ENCODE assay signal across 8 cellular contexts in the genomic region with DNA sequence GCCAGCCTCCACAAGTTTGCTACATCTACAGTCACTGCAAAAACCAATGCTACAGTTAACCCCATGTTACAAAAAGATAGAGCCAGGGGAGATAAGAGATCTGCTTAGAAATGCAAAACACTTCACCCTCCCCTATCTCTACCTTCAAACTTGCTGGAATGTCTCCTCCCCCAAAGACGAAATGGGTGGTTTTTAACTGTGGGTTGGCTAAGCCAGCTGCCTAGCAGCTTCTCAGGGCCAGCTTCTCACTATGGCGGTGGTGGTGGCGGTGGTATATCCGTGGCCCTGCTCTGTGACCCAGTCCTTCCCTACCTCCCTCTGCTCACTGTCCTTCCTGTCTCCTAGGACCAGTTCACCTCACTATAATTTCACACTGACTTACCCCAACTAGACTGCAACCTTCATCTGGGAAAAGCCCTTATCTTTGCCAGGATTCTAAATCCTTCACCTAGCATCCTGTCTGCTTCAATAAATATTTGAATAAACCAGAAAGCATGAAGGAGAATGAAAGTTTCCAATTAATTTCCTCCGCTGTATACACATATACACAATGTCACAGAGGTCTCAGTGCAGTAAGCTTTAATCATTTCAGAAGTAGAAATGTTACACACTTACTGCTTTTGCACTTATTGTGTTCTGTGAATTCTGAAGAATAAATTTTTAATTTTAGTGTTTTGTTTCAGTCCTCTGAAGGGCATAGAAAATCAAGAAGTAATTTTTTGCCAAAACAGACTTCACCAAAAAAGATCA. TPM values are rescaled to one million over a fixed set of nuclear protein-coding genes. Genes with fewer than 3 reads are reported as not detected.
DNase-seq lines count a peak whose midpoint lies in the region; ATAC-seq and TF ChIP-seq lines count a peak whose summit lies in the region.

No MANE protein-coding gene starts in this region.

- peaks cover 4% of the 10 kb centered on the region for H3K9me3 Mint-ChIP-seq in activated naive CD4-positive, alpha-beta T cell treated with anti-CD3 and anti-CD28 coated beads, Interleukin-2, amount 50 U/mL, for 24 hours

- DNase-seq in GM12865 (ENCODE audit: low read depth): peak; percentile 79
- peak; percentile 91 for DNase-seq in Karpas-422
- no peak for DNase-seq in NCI-H2029 (lab: John Stamatoyannopoulos, UW)
- DNase-seq in WERI-Rb-1: no peak
- DNase-seq in NCI-H146 treated with DMSO at 0.1 percent for 48 hours (lab: John Stamatoyannopoulos, UW; ENCODE audit: unreplicated experiment): no peak

- peak overlapping the region; percentile 86 for H3K27ac Mint-ChIP-seq in activated naive CD4-positive, alpha-beta T cell treated with anti-CD3 and anti-CD28 coated beads, Interleukin-2, amount 50 U/mL, for 24 hours

- H3K9ac ChIP-seq in Karpas-422 (ENCODE audit: low read length): peak overlapping the region; percentile 66

- H3K36me3 ChIP-seq in Karpas-422 (ENCODE audit: insufficient read depth, low read length) (no peaks in the 10 kb centered on the region; the same call in 1 of the 2 replicates), thymus (ENCODE audit: control insufficient read depth, insufficient read depth) (no peaks in the 10 kb centered on the region), WERI-Rb-1 (no peaks in the 10 kb centered on the region)

- H3K4me1 Mint-ChIP-seq in activated naive CD4-positive, alpha-beta T cell treated with anti-CD3 and anti-CD28 coated beads, Interleukin-2, amount 50 U/mL, for 24 hours: peaks cover 64% of the 10 kb centered on the region

- peak; percentile 64 for ATAC-seq in GM21717 (IDR thresholded peaks at IDR 0.05; ENCODE audit: unreplicated experiment)

- no peaks in the 10 kb centered on the region for H3K9me2 ChIP-seq in Karpas-422 (replicated peaks; ENCODE audit: insufficient read depth, low read length)

- H2AFZ ChIP-seq in Karpas-422 (ENCODE audit: low read length): no peak overlapping the region

- no peak for TF ChIP-seq CTCF in GM12865 (IDR thresholded peaks at IDR 0.05; ENCODE audit: insufficient read depth, low read depth, low read length, missing control alignments)
- no peak for TF ChIP-seq CTCF in WERI-Rb-1 (IDR thresholded peaks at IDR 0.05; ENCODE audit: low read depth, low read length)

- no peaks in the 10 kb centered on the region for H3K27me3 Mint-ChIP-seq in activated naive CD4-positive, alpha-beta T cell treated with anti-CD3 and anti-CD28 coated beads, Interleukin-2, amount 50 U/mL, for 24 hours

- peaks cover 3% of the 10 kb centered on the region for H3K36me3 Mint-ChIP-seq in activated naive CD4-positive, alpha-beta T cell treated with anti-CD3 and anti-CD28 coated beads, Interleukin-2, amount 50 U/mL, for 24 hours

- peak overlapping the region; percentile 77 for H3K4me2 ChIP-seq in Karpas-422 (ENCODE audit: low read depth, low read length, poor library complexity, severe bottlenecking)

- H3K4me3 ChIP-seq in GM12865 (ENCODE audit: low read depth, low read length): peak overlapping the region; percentile 13
- peak overlapping the region; percentile 50 for H3K4me3 ChIP-seq in Karpas-422 (ENCODE audit: low read length)
- H3K4me3 ChIP-seq in thymus (ENCODE audit: low read length): no peak overlapping the region
- H3K4me3 ChIP-seq in WERI-Rb-1 (ENCODE audit: low read depth, low read length): no peak overlapping the region

- H3K27ac ChIP-seq in Karpas-422 (ENCODE audit: low read length): peak overlapping the region; percentile 98
- peak overlapping the region; percentile 58 for H3K27ac ChIP-seq in thymus (ENCODE audit: low read depth)
- no peak overlapping the region for H3K27ac ChIP-seq in WERI-Rb-1

- H4K20me1 ChIP-seq in Karpas-422 (ENCODE audit: insufficient read depth, low read depth, low read length): no peaks in the 10 kb centered on the region

- H3K4me1 ChIP-seq in Karpas-422 (ENCODE audit: low read length) (peaks cover 58% of the 10 kb centered on the region), thymus (ENCODE audit: control insufficient read depth, insufficient read depth, low read length) (peaks cover 8% of the 10 kb centered on the region)

- WGBS in thymus: 18% methylated on average over 5 of the region's 5 CpGs

- H3K27me3 ChIP-seq in Karpas-422 (ENCODE audit: low read length): no peaks in the 10 kb centered on the region
- H3K27me3 ChIP-seq in thymus (ENCODE audit: control insufficient read depth, insufficient read depth): no peaks in the 10 kb centered on the region
- no peaks in the 10 kb centered on the region for H3K27me3 ChIP-seq in WERI-Rb-1 (ENCODE audit: insufficient read depth, low read depth, severe bottlenecking)

- H3K4me3 Mint-ChIP-seq in activated naive CD4-positive, alpha-beta T cell treated with anti-CD3 and anti-CD28 coated beads, Interleukin-2, amount 50 U/mL, for 24 hours: peak overlapping the region; percentile 62

- H3K9me3 ChIP-seq in Karpas-422 (ENCODE audit: low read length): no peaks in the 10 kb centered on the region
- no peaks in the 10 kb centered on the region for H3K9me3 ChIP-seq in thymus (ENCODE audit: control insufficient read depth)
- H3K9me3 ChIP-seq in WERI-Rb-1 (ENCODE audit: severe bottlenecking): no peaks in the 10 kb centered on the region

- peaks cover 51% of the 10 kb centered on the region for H3K79me2 ChIP-seq in Karpas-422 (ENCODE audit: low read length)

RNA-seq across cellular contexts. Expression of a gene that starts 46.3 kb away (rescaled TPM):
- 72.0 and 79.6 TPM in 2 replicates for total RNA-seq in Karpas-422 (2014; rRNA removed; shearing (Covaris generic); ENCODE audit: low replicate concordance)
- polyA plus RNA-seq in thymus: 27.4 TPM

Comparison
In these comparisons a context has a peak if more than half of its experiments do, and no peak if none do; other contexts are left out.
1. DNase-seq: peak in GM12865 (single experiment) and Karpas-422 (single experiment); none in NCI-H2029 (single experiment), WERI-Rb-1 (single experiment) and NCI-H146 treated with DMSO at 0.1 percent for 48 hours (single experiment).
2. H3K4me3 ChIP-seq: peak in GM12865 (single experiment) and Karpas-422 (single experiment); none in thymus (single experiment) and WERI-Rb-1 (single experiment).